In genomic region chr1:45687014-45687752, GRCh38 we compare ENCODE assay signal across 8 cellular contexts. TPM values are rescaled to one million over a fixed set of nuclear protein-coding genes. Genes with fewer than 3 reads are reported as not detected.
A peak's percentile ranks its signal among the peaks of the same experiment; 100 is the strongest.
DNase-seq lines count a peak whose midpoint lies in the region; ATAC-seq and TF ChIP-seq lines count a peak whose summit lies in the region.

No MANE protein-coding gene starts in this region.

- H3K27ac ChIP-seq in BLaER1 (peak overlapping the region; percentile 97), colonic mucosa (peak overlapping the region; percentile 99)

- H4K20me1 ChIP-seq in BLaER1 = peaks cover 44% of the 10 kb centered on the region

- H3K27me3 ChIP-seq in BLaER1 (no peaks in the 10 kb centered on the region), colonic mucosa (no peaks in the 10 kb centered on the region)

- peak overlapping the region; percentile 89 for H3K4me2 ChIP-seq in BLaER1

- no peak for TF ChIP-seq CTCF in colonic mucosa (IDR thresholded peaks at IDR 0.05)

- DNase-seq in NCI-H524 treated with DMSO at 0.1 percent for 48 hours (lab: John Stamatoyannopoulos, UW) (peak; percentile 95), colonic mucosa (peak; percentile 97), kidney tubule cell (ENCODE audit: low spot score) (peak; percentile 99)
- DNase-seq in activated CD4-positive, alpha-beta T cell treated with anti-CD3 and anti-CD28 coated beads for 48 hours = peak; percentile 97
- peak; percentile 79 to 94 (median 87) for DNase-seq in stimulated activated CD4-positive, alpha-beta T cell treated with anti-CD3 and anti-CD28 coated beads, Interleukin-1b, Interleukin-23, amount 100 ng/mL, for 24 hours (ENCODE audit: low read depth in 4 of 4, low spot score in 1 of 4)

- H3K4me3 ChIP-seq in BLaER1 (peak overlapping the region; percentile 99), colonic mucosa (peak overlapping the region; percentile 91)

- peaks cover 40% of the 10 kb centered on the region for H3K4me1 ChIP-seq in BLaER1
- peaks cover 4% of the 10 kb centered on the region for H3K4me1 ChIP-seq in colonic mucosa

- ATAC-seq in GM19324 (IDR thresholded peaks at IDR 0.05; ENCODE audit: low FRiP score, unreplicated experiment) (peak; percentile 84), HG03460 (IDR thresholded peaks at IDR 0.05; ENCODE audit: unreplicated experiment) (peak; percentile 78)

- peaks cover 28% of the 10 kb centered on the region for H3K36me3 ChIP-seq in BLaER1
- no peaks in the 10 kb centered on the region for H3K36me3 ChIP-seq in colonic mucosa

- H3K9me3 ChIP-seq in BLaER1 (no peaks in the 10 kb centered on the region), colonic mucosa (no peaks in the 10 kb centered on the region)

- intact Hi-C loops in colonic mucosa (cut with DNase I) = no loop called here

- H3K9ac ChIP-seq in BLaER1 = peak overlapping the region; percentile 97
- H3K9ac ChIP-seq in colonic mucosa (ENCODE audit: low read depth in 2 of 2, low read length in 2 of 2) = peak overlapping the region; percentile 90 to 100

RNA-seq across cellular contexts. Expression of gene TMEM69, which starts 0.8 kb away (rescaled TPM):
- 10 to 100 TPM; 21.4 to 23.6 TPM for total RNA-seq in colonic mucosa

RNA-seq across cellular contexts. Expression of gene GPBP1L1, which starts 0.8 kb away (rescaled TPM):
- 100 to 1,000 TPM; 157 to 214 TPM for total RNA-seq in colonic mucosa

Comparison
In these comparisons a context has a peak if more than half of its experiments do, and no peak if none do; other contexts are left out.
1. Peak in every context shown above with its lines: DNase-seq, ATAC-seq, H3K4me3 ChIP-seq and H3K27ac ChIP-seq.